ENCODE assay signal across 13 cellular contexts in the genomic region with DNA sequence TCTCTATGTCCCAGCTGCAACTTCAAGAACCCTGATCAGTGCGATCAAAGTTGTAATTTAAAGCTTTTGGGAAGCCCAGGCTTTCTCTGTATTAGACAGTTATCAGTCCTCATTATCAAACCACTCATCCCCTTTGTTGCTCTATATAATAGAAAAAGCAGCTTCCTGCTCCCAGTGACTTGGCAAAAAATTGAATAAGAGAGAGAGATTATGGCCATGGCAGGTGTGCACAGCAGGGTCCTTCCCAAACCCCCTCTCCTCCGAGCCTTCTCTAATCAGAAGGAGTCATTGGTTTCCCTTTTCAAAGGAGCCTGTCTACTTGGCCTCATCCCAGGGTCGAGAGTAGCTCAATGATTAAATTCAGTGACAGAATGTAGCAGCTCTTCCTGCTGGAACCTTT.
DNase-seq lines count a peak whose midpoint lies in the region; ATAC-seq, FAIRE-seq and TF ChIP-seq lines count a peak whose summit lies in the region.
"Had no signal": no experiment of that assay in that cellular context is flagged by ENCODE, and none has a peak within 500 bp of the region (broad histone marks: within the 10 kb centered on the region; RNA-seq: fewer than 3 reads in every experiment).

No MANE protein-coding gene starts in this region.

- CTCF ChIA-PET in H1 (lab: Charles Lee; ENCODE audit: partially characterized antibody): interaction anchor here (0.7 to 1.6 kb wide), 4 partner anchors 10 to 104 kb away, joined by 3 to 5 read pairs (median 4); no protein-coding TSS in a partner anchor
- CTCF ChIA-PET in CD4-positive, alpha-beta T cell (lab: Charles Lee): no interaction called here

- H3K18ac ChIP-seq in H1 (ENCODE audit: extremely low read depth, low read length): no peak overlapping the region

- no peak overlapping the region for H3K4me3 Mint-ChIP-seq in CD4-positive, alpha-beta T cell

- H2BK5ac ChIP-seq in H1 (ENCODE audit: low read depth, low read length): no peak overlapping the region

- no peak overlapping the region for H2BK12ac ChIP-seq in H1 (ENCODE audit: low read depth, low read length)

- no peak overlapping the region for H3K56ac ChIP-seq in H1 (replicated peaks; ENCODE audit: insufficient read length, low read depth, low read length)

- H3K4me1 ChIP-seq in BE2C (peaks cover 3% of the 10 kb centered on the region), Loucy (ENCODE audit: insufficient read depth, low read length, poor library complexity, severe bottlenecking) (peaks cover 25% of the 10 kb centered on the region), H1 (replicated peaks in 1 of 4; ENCODE audit: control insufficient read depth in 3 of 4, insufficient read depth in 4 of 4, low read length in 3 of 4) (peaks cover 0 to 6% (median 3%) of the 10 kb centered on the region in 4 experiments; a peak in 4 of 7 replicates)
- H3K4me1 ChIP-seq: HAP-1, uterus had no signal

- intact Hi-C loops in CD4-positive, alpha-beta T cell (cut with DNase I, micrococcal nuclease): no loop called here

- peaks cover 24% of the 10 kb centered on the region for H3K27me3 Mint-ChIP-seq in CD4-positive, alpha-beta T cell

- no peak for TF ChIP-seq RAD21 in H1 (IDR thresholded peaks at IDR 0.05 in 1 of 2, conservative IDR thresholded peaks at IDR 0.05 in 1 of 2; ENCODE audit: low read depth in 2 of 2, low read length in 2 of 2)

- no peaks in the 10 kb centered on the region; the same call in 1 of the 2 replicates for H3F3A ChIP-seq in Loucy (ENCODE audit: low read depth)

- ATAC-seq in GM19035 (IDR thresholded peaks at IDR 0.05; ENCODE audit: unreplicated experiment) (no peak), HG03571 (IDR thresholded peaks at IDR 0.05; ENCODE audit: unreplicated experiment) (no peak)
- no peak for ATAC-seq in CD4-positive, alpha-beta T cell (ENCODE audit: poor library complexity)

- H2BK15ac ChIP-seq in H1 (ENCODE audit: low read length): no peak overlapping the region

- H3K4me3 ChIP-seq in BE2C (ENCODE audit: low read depth, low read length) (peak overlapping the region; percentile 1; the same call in 1 of the 2 replicates), Loucy (ENCODE audit: low read length, poor library complexity, severe bottlenecking) (peak overlapping the region; percentile 38), H1 (ENCODE audit: extremely low read depth in 1 of 4, insufficient read depth in 2 of 4, low read depth in 3 of 4, low read length in 4 of 4) (no peak overlapping the region)
- H3K4me3 ChIP-seq: HAP-1, uterus had no signal

- no peak overlapping the region for H3K27ac Mint-ChIP-seq in CD4-positive, alpha-beta T cell

- H3K4me2 ChIP-seq in Loucy (ENCODE audit: low read depth, low read length, poor library complexity, severe bottlenecking): peak overlapping the region; percentile 61
- peak overlapping the region; percentile 24 to 25; a peak in 2 of 4 replicates for H3K4me2 ChIP-seq in H1 (ENCODE audit: insufficient read depth in 1 of 2, low read depth in 2 of 2, low read length in 2 of 2)
- H3K4me2 ChIP-seq: KMS-11 had no signal

- H2AFZ ChIP-seq in Loucy (ENCODE audit: low read length): peak overlapping the region; percentile 38
- no peak overlapping the region for H2AFZ ChIP-seq in H1 (ENCODE audit: low read length)

- no peaks in the 10 kb centered on the region for H3K23me2 ChIP-seq in H1 (ENCODE audit: low read depth, low read length)

- H3K79me2 ChIP-seq in Loucy (ENCODE audit: insufficient read depth, low read length): no peaks in the 10 kb centered on the region
- no peaks in the 10 kb centered on the region for H3K79me2 ChIP-seq in H1 (ENCODE audit: control insufficient read depth in 1 of 2, insufficient read depth in 2 of 2, low read length in 2 of 2)

- H3K9me3 Mint-ChIP-seq in CD4-positive, alpha-beta T cell: peaks cover 5% of the 10 kb centered on the region

- H4K20me1 ChIP-seq in Loucy (ENCODE audit: insufficient read depth, low read length, poor library complexity, severe bottlenecking) (no peaks in the 10 kb centered on the region), H1 (replicated peaks in 1 of 2; ENCODE audit: control insufficient read depth in 1 of 2, insufficient read depth in 2 of 2, low read length in 2 of 2) (no peaks in the 10 kb centered on the region)

- peak overlapping the region; percentile 25; the same call in 1 of the 2 replicates for H3K27ac ChIP-seq in H1 (ENCODE audit: low read depth, low read length)
- no peak overlapping the region for H3K27ac ChIP-seq in CD4-positive, alpha-beta T cell (ENCODE audit: low read depth, low read length)
- H3K27ac ChIP-seq: KMS-11, uterus had no signal

- H3K36me3 ChIP-seq in BE2C (no peaks in the 10 kb centered on the region), Loucy (ENCODE audit: insufficient read depth, low read length) (no peaks in the 10 kb centered on the region), H1 (ENCODE audit: control insufficient read depth in 2 of 4, insufficient read depth in 4 of 4, low read length in 3 of 4) (no peaks in the 10 kb centered on the region; a peak in 1 of 8 replicates)
- H3K36me3 ChIP-seq: HAP-1, uterus had no signal

- TF ChIP-seq POLR2A in H1 (IDR thresholded peaks at IDR 0.05; ENCODE audit: control extremely low read depth in 1 of 2, low read depth in 2 of 2, low read length in 2 of 2): no peak

- no peak overlapping the region for H3K4ac ChIP-seq in H1 (replicated peaks; ENCODE audit: insufficient read length, low read depth, low read length)

- H4K91ac ChIP-seq in H1 (replicated peaks; ENCODE audit: insufficient read length, low read length): no peak overlapping the region

- H3K9ac ChIP-seq in Loucy (ENCODE audit: low read depth, low read length, poor library complexity, severe bottlenecking): no peak overlapping the region
- H3K9ac ChIP-seq in H1 (replicated peaks in 1 of 4; ENCODE audit: extremely low read depth in 1 of 4, low read depth in 3 of 4, low read length in 3 of 4): no peak overlapping the region
- H3K9ac ChIP-seq: KMS-11 had no signal

- POLR2A ChIA-PET in H1 (lab: Charles Lee; ENCODE audit: partially characterized antibody): interaction anchor here (0.6 to 2.2 kb wide), 3 partner anchors 14 to 100 kb away, joined by 3 to 16 read pairs (median 3); a partner anchor contains a TSS
- POLR2A ChIA-PET in CD4-positive, alpha-beta T cell (lab: Charles Lee): no interaction called here

- peak in 1 of 2 experiments; percentile 43; a peak in 1 of 3 replicates for TF ChIP-seq EP300 in H1 (IDR thresholded peaks at IDR 0.05; ENCODE audit: borderline replicate concordance in 1 of 2, low read depth in 2 of 2, low read length in 2 of 2)

- H3K9me2 ChIP-seq in Loucy (replicated peaks; ENCODE audit: low read depth, low read length): no peaks in the 10 kb centered on the region

- no peak overlapping the region for H2BK20ac ChIP-seq in H1 (ENCODE audit: low read length)

- H3K27me3 ChIP-seq in BE2C: no peaks in the 10 kb centered on the region
- no peaks in the 10 kb centered on the region for H3K27me3 ChIP-seq in Loucy (ENCODE audit: insufficient read depth, low read length, poor library complexity, severe bottlenecking)
- H3K27me3 ChIP-seq in H1 (replicated peaks in 1 of 4; ENCODE audit: control insufficient read depth in 3 of 4, extremely low read depth in 1 of 4, insufficient read depth in 3 of 4, low read length in 3 of 4): no peaks in the 10 kb centered on the region
- H3K27me3 ChIP-seq in CD4-positive, alpha-beta T cell (ENCODE audit: control insufficient read depth, insufficient read depth, low read length): no peaks in the 10 kb centered on the region
- H3K27me3 ChIP-seq: uterus had no signal

- no peak overlapping the region for H4K5ac ChIP-seq in H1 (ENCODE audit: insufficient read length, low read depth, low read length)

- H4K8ac ChIP-seq in H1 (ENCODE audit: extremely low read depth, insufficient read depth, low read length): no peak overlapping the region

- H3K36me3 Mint-ChIP-seq in CD4-positive, alpha-beta T cell (ENCODE audit: low read depth): no peaks in the 10 kb centered on the region

- H3K14ac ChIP-seq in H1 (ENCODE audit: insufficient read length): no peak overlapping the region

- FAIRE-seq in H1 (lab: Jason Lieb, UNC): no peak

- no peak overlapping the region for H2BK120ac ChIP-seq in H1 (replicated peaks; ENCODE audit: low read depth, low read length)

- no peak overlapping the region for H3K23ac ChIP-seq in H1 (ENCODE audit: insufficient read length)

- H2AK5ac ChIP-seq in H1 (ENCODE audit: low read depth, low read length): no peak overlapping the region

- DNase-seq in BE2C (peak; percentile 55), NCI-H524 treated with DMSO at 0.1 percent for 48 hours (lab: John Stamatoyannopoulos, UW) (peak; percentile 82), H1 (ENCODE audit: low read depth in 1 of 2, low spot score in 2 of 2) (peak in 1 of 2 experiments; percentile 23), T-helper 2 cell (no peak)
- no peak for DNase-seq in CD4-positive, alpha-beta T cell
- DNase-seq: foreskin melanocyte, left colon, uterus had no signal

- 48% methylated on average over 3 of the region's 3 CpGs; no CpG with 5 or more reads in 1 of the 2 experiments for WGBS in H1 (ENCODE audit: extremely low coverage in 1 of 2, insufficient coverage in 1 of 2, insufficient read length in 1 of 2, insufficient replicate concordance in 2 of 2, low coverage in 1 of 2, low lambda C conversion rate in 2 of 2, missing lambda C conversion rate in 1 of 2), 2 experiments

- TF ChIP-seq CTCF in BE2C (IDR thresholded peaks at IDR 0.05; ENCODE audit: low read depth, low read length): no peak
- no peak for TF ChIP-seq CTCF in Loucy (conservative IDR thresholded peaks at IDR 0.05; ENCODE audit: low read length)
- no peak for TF ChIP-seq CTCF in H1 (IDR thresholded peaks at IDR 0.05; ENCODE audit: control extremely low read depth in 1 of 3, insufficient read depth in 1 of 3, low read depth in 1 of 3, low read length in 3 of 3)
- TF ChIP-seq CTCF in CD4-positive, alpha-beta T cell (IDR thresholded peaks at IDR 0.05): no peak

- no peaks in the 10 kb centered on the region for H3K9me3 ChIP-seq in BE2C
- H3K9me3 ChIP-seq in Loucy (ENCODE audit: insufficient read depth, low read depth, low read length): 0 out of 2 replicates have a peak, but pooled peaks cover 3% of the 10 kb centered on the region
- H3K9me3 ChIP-seq in H1 (ENCODE audit: insufficient read depth in 2 of 2, low read depth in 1 of 2, low read length in 1 of 2): peaks cover 3 to 6% of the 10 kb centered on the region in 2 experiments; a peak in 1 of 4 replicates
- H3K9me3 ChIP-seq in CD4-positive, alpha-beta T cell (ENCODE audit: control insufficient read depth, low read length): peaks cover 11% of the 10 kb centered on the region
- H3K9me3 ChIP-seq: HAP-1, uterus had no signal

- no peaks in the 10 kb centered on the region for H3K4me1 Mint-ChIP-seq in CD4-positive, alpha-beta T cell (ENCODE audit: low read depth)

- no peaks in the 10 kb centered on the region for H3K79me1 ChIP-seq in H1 (ENCODE audit: low read depth, low read length)

TF ChIP-seq in H1, 55 proteins besides CTCF, POLR2A, EP300 and RAD21 (continues in another document):
- no peak for TF ChIP-seq SIN3A (conservative IDR thresholded peaks at IDR 0.05 in 1 of 2, IDR thresholded peaks at IDR 0.05 in 1 of 2; ENCODE audit: low read depth in 1 of 2, low read length in 2 of 2)
- peak; percentile 93 for TF ChIP-seq TCF12 (IDR thresholded peaks at IDR 0.05; ENCODE audit: low read depth, low read length)
- no peak for TF ChIP-seq NRF1 (IDR thresholded peaks at IDR 0.05; ENCODE audit: low read depth, low read length)
- TF ChIP-seq HDAC2 (IDR thresholded peaks at IDR 0.05; ENCODE audit: borderline replicate concordance in 1 of 2, low read depth in 2 of 2, low read length in 2 of 2): peak in 1 of 2 experiments; percentile 26; a peak in 1 of 4 replicates

Comparison
In these comparisons a context has a peak if more than half of its experiments do, and no peak if none do; other contexts are left out.
1. DNase-seq: peak in BE2C (single experiment) and NCI-H524 treated with DMSO at 0.1 percent for 48 hours (single experiment); none in T-helper 2 cell (0 of 5) and CD4-positive, alpha-beta T cell (0 of 10).
2. H3K4me3 ChIP-seq: peak in BE2C (single experiment) and Loucy (single experiment); none in H1 (0 of 4).